31 cellular contexts compared by ENCODE assay signal in the genomic region with DNA sequence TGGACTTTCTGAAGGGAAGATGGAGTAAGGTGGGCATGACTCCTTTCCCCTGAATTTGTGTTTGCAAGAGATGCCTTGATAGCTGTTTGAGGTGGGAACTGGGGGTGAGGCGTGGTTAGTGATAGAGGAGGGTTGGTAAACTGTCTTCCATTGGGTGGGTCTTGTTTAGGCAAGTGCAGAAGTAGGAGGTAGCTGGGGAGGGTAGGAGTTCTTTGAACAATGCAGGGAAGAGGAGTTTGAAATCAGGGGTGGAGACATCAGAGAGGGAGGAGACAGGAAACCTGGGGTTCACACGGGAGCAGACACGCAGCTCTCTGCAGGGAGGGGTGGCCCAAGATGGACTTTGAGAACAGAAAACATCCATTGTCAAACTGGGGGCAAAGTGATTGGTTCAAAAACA.
"Had no signal": no experiment of that assay in that cellular context is flagged by ENCODE, and none has a peak within 500 bp of the region (broad histone marks: within the 10 kb centered on the region; RNA-seq: fewer than 3 reads in every experiment).

No MANE protein-coding gene starts in this region.

- H3K36me3 ChIP-seq: left lung, lower lobe of right lung, neutrophil, ovary, right atrium auricular region, right lobe of liver, stomach, thyroid gland, transverse colon, upper lobe of left lung had no signal

- H3K4me3 Mint-ChIP-seq: immature natural killer cell; mesothelial cell of epicardium; naive thymus-derived CD4-positive, alpha-beta T cell; natural killer cell treated with Interleukin-12 subunit alpha and Interleukin-12 subunit beta and Interleukin-15 and Interleukin-18, amount 100 ng/mL, for 72 hours; neural crest cell; stimulated activated naive B cell treated with anti-CD40 and anti-IgM and Interleukin-4, amounts not matched to agents 10 μg/mL and 1 μg/mL and 100 μg/mL, for 72 hours had no signal

- H3K9me3 ChIP-seq: left lung, lower lobe of right lung, mucosa of descending colon, neutrophil, ovary, right atrium auricular region, right lobe of liver, stomach, testis, thyroid gland, transverse colon, upper lobe of left lung had no signal

- DNase-seq: hippocampal formation; immature natural killer cell; kidney; left colon; left lung; lower lobe of right lung; mammary epithelial cell; mesendoderm; mucosa of descending colon; naive thymus-derived CD4-positive, alpha-beta T cell; occipital lobe; ovary; right lobe of liver; stimulated activated CD4-positive, alpha-beta T cell treated with anti-CD3 and anti-CD28 coated beads, Interleukin-1b, Interleukin-23, amount 100 ng/mL, for 48 hours; stimulated activated CD4-positive, alpha-beta T cell treated with anti-CD3 and anti-CD28 coated beads, Interleukin-2, amount 100 ng/mL, for 48 hours; stimulated activated CD4-positive, alpha-beta T cell treated with anti-CD3 and anti-CD28 coated beads, Interleukin-4, amount 100 ng/mL, for 4 hours; stimulated activated CD8-positive, alpha-beta memory T cell treated with anti-CD3 and anti-CD28 coated beads, Interleukin-4, amount 100 ng/mL, for 48 hours; stimulated activated naive B cell treated with anti-CD40 and anti-IgM and Interleukin-4, amounts not matched to agents 10 μg/mL and 1 μg/mL and 100 μg/mL, for 72 hours; stimulated activated naive CD8-positive, alpha-beta T cell treated with anti-CD3 and anti-CD28 coated beads, Interleukin-15, Interleukin-2, amounts not matched to agents 100 U/mL and 50 U/mL, for 24 hours; stomach; testis; thyroid gland; transverse colon; upper lobe of left lung had no signal

- H3K4me2 ChIP-seq: smooth muscle cell had no signal

- H3K4me3 ChIP-seq: left lung, lower lobe of right lung, mucosa of descending colon, ovary, right atrium auricular region, right lobe of liver, smooth muscle cell, stomach, testis, thyroid gland, transverse colon, upper lobe of left lung had no signal

- H3K4me1 ChIP-seq: left lung, right atrium auricular region, right lobe of liver, testis, thyroid gland had no signal

- H3K4me1 Mint-ChIP-seq: immature natural killer cell; naive thymus-derived CD4-positive, alpha-beta T cell; stimulated activated naive B cell treated with anti-CD40 and anti-IgM and Interleukin-4, amounts not matched to agents 10 μg/mL and 1 μg/mL and 100 μg/mL, for 72 hours had no signal

- H3K27me3 ChIP-seq: neutrophil, ovary, right atrium auricular region, right lobe of liver, testis, thyroid gland, transverse colon, upper lobe of left lung had no signal

- H3K9me3 Mint-ChIP-seq: immature natural killer cell; mesothelial cell of epicardium; natural killer cell treated with Interleukin-12 subunit alpha and Interleukin-12 subunit beta and Interleukin-15 and Interleukin-18, amount 100 ng/mL, for 72 hours; stimulated activated naive B cell treated with anti-CD40 and anti-IgM and Interleukin-4, amounts not matched to agents 10 μg/mL and 1 μg/mL and 100 μg/mL, for 72 hours had no signal

- H3K36me3 Mint-ChIP-seq: immature natural killer cell; mesothelial cell of epicardium; naive thymus-derived CD4-positive, alpha-beta T cell; natural killer cell treated with Interleukin-12 subunit alpha and Interleukin-12 subunit beta and Interleukin-15 and Interleukin-18, amount 100 ng/mL, for 72 hours; stimulated activated naive B cell treated with anti-CD40 and anti-IgM and Interleukin-4, amounts not matched to agents 10 μg/mL and 1 μg/mL and 100 μg/mL, for 72 hours had no signal

- ATAC-seq: left colon; left lung; lower lobe of right lung; mucosa of descending colon; naive thymus-derived CD4-positive, alpha-beta T cell; right lobe of liver; stimulated activated naive B cell treated with anti-CD40 and anti-IgM and Interleukin-4, amounts not matched to agents 10 μg/mL and 1 μg/mL and 100 μg/mL, for 72 hours; stimulated activated naive CD8-positive, alpha-beta T cell treated with anti-CD3 and anti-CD28 coated beads, Interleukin-15, Interleukin-2, amounts not matched to agents 100 U/mL and 50 U/mL, for 24 hours had no signal

- H3K27ac Mint-ChIP-seq: immature natural killer cell; mesothelial cell of epicardium; naive thymus-derived CD4-positive, alpha-beta T cell; natural killer cell treated with Interleukin-12 subunit alpha and Interleukin-12 subunit beta and Interleukin-15 and Interleukin-18, amount 100 ng/mL, for 72 hours; progenitor cell of endocrine pancreas; stimulated activated naive B cell treated with anti-CD40 and anti-IgM and Interleukin-4, amounts not matched to agents 10 μg/mL and 1 μg/mL and 100 μg/mL, for 72 hours had no signal
